Comparison of ENCODE assay signal across 1 cellular context in genomic region chr1:208225954-208226937, GRCh38.
TF ChIP-seq lines count a peak whose summit lies in the region.

No MANE protein-coding gene starts in this region.

TF ChIP-seq in K562, 482 proteins besides CTCF, POLR2A, EP300 and RAD21 (continued from another document and continues in another):
- no peak for TF ChIP-seq ESRRA (IDR thresholded peaks at IDR 0.05; ENCODE audit: borderline replicate concordance, low read depth)
- no peak for TF ChIP-seq ETV6 (IDR thresholded peaks at IDR 0.05; ENCODE audit: borderline replicate concordance in 1 of 2, low read depth in 2 of 2, low read length in 1 of 2)
- TF ChIP-seq ETV6 (CRISPR knock-in tag; IDR thresholded peaks at IDR 0.05; ENCODE audit: borderline replicate concordance): no peak
- no peak for TF ChIP-seq NELFE (IDR thresholded peaks at IDR 0.05; ENCODE audit: insufficient read depth, insufficient read length)
- TF ChIP-seq MEIS2 (IDR thresholded peaks at IDR 0.05; ENCODE audit: partially characterized antibody): peak; percentile 93
- TF ChIP-seq MEF2A (IDR thresholded peaks at IDR 0.05; ENCODE audit: control insufficient read depth, low read depth, low read length): no peak
- TF ChIP-seq ZNF41 (CRISPR knock-in tag; conservative IDR thresholded peaks at IDR 0.05): 0 out of 2 replicates have a peak, but pooled peaks have one; percentile 3
- TF ChIP-seq AFF4 (CRISPR knock-in tag; IDR thresholded peaks at IDR 0.05): no peak; the same call in 1 of the 2 replicates
- 0 out of 2 replicates have a peak, but pooled peaks have one; percentile 15 for TF ChIP-seq SMARCA4 (IDR thresholded peaks at IDR 0.05)
- no peak for TF ChIP-seq CBX8 (IDR thresholded peaks at IDR 0.05; ENCODE audit: borderline replicate concordance, extremely low read depth, low read depth, low read length, poor library complexity, severe bottlenecking)
- peak; percentile 47 for TF ChIP-seq CBFA2T2 (conservative IDR thresholded peaks at IDR 0.05)
- no peak for TF ChIP-seq CREB5 (CRISPR knock-in tag; IDR thresholded peaks at IDR 0.05)
- TF ChIP-seq ZNF24 (IDR thresholded peaks at IDR 0.05): no peak
- no peak for TF ChIP-seq SAFB2 (IDR thresholded peaks at IDR 0.05; ENCODE audit: borderline replicate concordance, low read depth, low read length, severe bottlenecking)
- no peak for TF ChIP-seq ZBTB11 (CRISPR knock-in tag; IDR thresholded peaks at IDR 0.05)
- no peak for TF ChIP-seq AFF1 (IDR thresholded peaks at IDR 0.05; ENCODE audit: low read depth in 1 of 2, partially characterized antibody in 2 of 2)
- no peak for TF ChIP-seq ILK (tag; IDR thresholded peaks at IDR 0.05; ENCODE audit: borderline replicate concordance, low read depth)
- TF ChIP-seq POLR3G (IDR thresholded peaks at IDR 0.05; ENCODE audit: extremely low read depth, insufficient read length, insufficient replicate concordance): no peak
- no peak for TF ChIP-seq FOXJ3 (CRISPR knock-in tag; IDR thresholded peaks at IDR 0.05)
- TF ChIP-seq SMAD4 (CRISPR knock-in tag; conservative IDR thresholded peaks at IDR 0.05): 0 out of 2 replicates have a peak, but pooled peaks have one; percentile 72
- TF ChIP-seq MAX (CRISPR knock-in tag; IDR thresholded peaks at IDR 0.05): no peak
- TF ChIP-seq CUX1 (CRISPR knock-in tag; IDR thresholded peaks at IDR 0.05): no peak
- TF ChIP-seq ZBTB7A (IDR thresholded peaks at IDR 0.05; ENCODE audit: borderline replicate concordance, control insufficient read depth, low read depth, low read length): peak; percentile 23; the same call in 1 of the 2 replicates
- TF ChIP-seq ARNT (IDR thresholded peaks at IDR 0.05): no peak
- TF ChIP-seq DMBX1 (CRISPR knock-in tag; IDR thresholded peaks at IDR 0.05; ENCODE audit: borderline replicate concordance): peak; percentile 91
- peak; percentile 57; the same call in 1 of the 2 replicates for TF ChIP-seq ZNF444 (CRISPR knock-in tag; IDR thresholded peaks at IDR 0.05)
- no peak for TF ChIP-seq JUND (IDR thresholded peaks at IDR 0.05; ENCODE audit: borderline replicate concordance, low read depth, low read length)
- TF ChIP-seq JUND (tag; IDR thresholded peaks at IDR 0.05; ENCODE audit: borderline replicate concordance, low read depth, low read length): peak; percentile 5; the same call in 1 of the 3 replicates
- peak; percentile 58; the same call in 1 of the 2 replicates for TF ChIP-seq L3MBTL2 (IDR thresholded peaks at IDR 0.05)
- peak; percentile 71 for TF ChIP-seq CBFA2T3 (IDR thresholded peaks at IDR 0.05)
- no peak for TF ChIP-seq FIP1L1 (IDR thresholded peaks at IDR 0.05; ENCODE audit: low read depth, low read length, poor library complexity, severe bottlenecking)
- TF ChIP-seq XRCC5 (IDR thresholded peaks at IDR 0.05; ENCODE audit: low read depth, low read length): no peak
- no peak for TF ChIP-seq HMGN3 (IDR thresholded peaks at IDR 0.05; ENCODE audit: borderline replicate concordance, extremely low read depth, insufficient read length, low read depth, low read length)
- peak; percentile 49; the same call in 1 of the 2 replicates for TF ChIP-seq ZNF197 (CRISPR knock-in tag; IDR thresholded peaks at IDR 0.05; ENCODE audit: low read depth)
- no peak for TF ChIP-seq PBX2 (CRISPR knock-in tag; IDR thresholded peaks at IDR 0.05; ENCODE audit: low read depth)
- TF ChIP-seq PBX2 (tag; conservative IDR thresholded peaks at IDR 0.05; ENCODE audit: low read depth): peak; percentile 91
- no peak for TF ChIP-seq MCM2 (IDR thresholded peaks at IDR 0.05; ENCODE audit: low read depth)
- 0 out of 2 replicates have a peak, but pooled peaks have one; percentile 35 for TF ChIP-seq ZNF785 (CRISPR knock-in tag; IDR thresholded peaks at IDR 0.05)
